ENCODE assay signal across 8 cellular contexts in genomic region chr3:186930143-186930638, GRCh38. TPM values are rescaled to one million over a fixed set of nuclear protein-coding genes. Genes with fewer than 3 reads are reported as not detected.
A peak's percentile ranks its signal among the peaks of the same experiment; 100 is the strongest.
DNase-seq lines count a peak whose midpoint lies in the region; ATAC-seq and TF ChIP-seq lines count a peak whose summit lies in the region.

Gene ST6GAL1, plus strand, starts transcription at chr3:186930526. Its CDS starts 112,178 bp downstream, at chr3:187042704.

- H3K36me3 Mint-ChIP-seq in IgD-negative memory B cell: peaks cover 6% of the 10 kb centered on the region
- H3K36me3 Mint-ChIP-seq in T-helper 2 cell treated with Interferon-gamma antibody and Interleukin-4, amounts not matched to agents 5 μg/mL and 100 μg/mL, for 36 hours (ENCODE audit: low read depth): peaks cover 33% of the 10 kb centered on the region

- peaks cover 0 to 23% (median 20%) of the 10 kb centered on the region in 4 donors for H3K4me1 ChIP-seq in sigmoid colon

- intact Hi-C loops in sigmoid colon (cut with DNase I): no loop called here

- H3K9me3 ChIP-seq in sigmoid colon: no peaks in the 10 kb centered on the region

- H3K9me3 Mint-ChIP-seq in IgD-negative memory B cell: no peaks in the 10 kb centered on the region
- peaks cover 3% of the 10 kb centered on the region for H3K9me3 Mint-ChIP-seq in T-helper 2 cell treated with Interferon-gamma antibody and Interleukin-4, amounts not matched to agents 5 μg/mL and 100 μg/mL, for 36 hours

- peak; percentile 82 for DNase-seq in COLO829 (ENCODE audit: low spot score)
- DNase-seq in T-helper 2 cell treated with Interferon-gamma antibody and Interleukin-4, amounts not matched to agents 5 μg/mL and 100 μg/mL, for 36 hours (ENCODE audit: low spot score): peak; percentile 73
- peak; percentile 63 for DNase-seq in astrocyte of the spinal cord (ENCODE audit: low read depth, low spot score)
- peak; percentile 78 for DNase-seq in iPS DF 19.7 (ENCODE audit: low read depth, low spot score)
- DNase-seq in sigmoid colon: peak; percentile 73
- no peak for DNase-seq in NCI-H1092 (lab: John Stamatoyannopoulos, UW)

- WGBS in sigmoid colon, 2 donors: 1 to 2% methylated on average over 38 of the region's 38 CpGs

- peaks cover 0 to 16% (median 4%) of the 10 kb centered on the region in 3 donors for H3K27me3 ChIP-seq in sigmoid colon

- in situ Hi-C loops in astrocyte of the spinal cord (cut with HindIII; ENCODE audit: low sequenced_read_pairs): no loop called here

- peaks cover 28 to 61% (median 36%) of the 10 kb centered on the region in 3 donors for H3K4me1 Mint-ChIP-seq in IgD-negative memory B cell
- peaks cover 32% of the 10 kb centered on the region for H3K4me1 Mint-ChIP-seq in T-helper 2 cell treated with Interferon-gamma antibody and Interleukin-4, amounts not matched to agents 5 μg/mL and 100 μg/mL, for 36 hours (ENCODE audit: low read depth)

- H3K27ac Mint-ChIP-seq in IgD-negative memory B cell: peak within 1 kb of the TSS; percentile 90 to 99 (median 97)
- H3K27ac Mint-ChIP-seq in T-helper 2 cell treated with Interferon-gamma antibody and Interleukin-4, amounts not matched to agents 5 μg/mL and 100 μg/mL, for 36 hours: peak within 1 kb of the TSS; percentile 96

- no peaks in the 10 kb centered on the region for H3K36me3 ChIP-seq in sigmoid colon

- peak; percentile 65 for ATAC-seq in GM21381 (IDR thresholded peaks at IDR 0.05; ENCODE audit: unreplicated experiment)

- TF ChIP-seq CTCF in astrocyte of the spinal cord (IDR thresholded peaks at IDR 0.05; ENCODE audit: low read depth, low read length) (peak; percentile 49), sigmoid colon (IDR thresholded peaks at IDR 0.05) (peak in 3 of 4 experiments; percentile 17 to 19 (median 17))

- H3K4me3 ChIP-seq in astrocyte of the spinal cord (ENCODE audit: low read depth, low read length) (peak within 1 kb of the TSS; percentile 79), sigmoid colon (peak within 1 kb of the TSS; percentile 47 to 67 (median 60))

- TF ChIP-seq EP300 in sigmoid colon (IDR thresholded peaks at IDR 0.05): no peak

- H3K27ac ChIP-seq in sigmoid colon: peak within 1 kb of the TSS; percentile 59 to 78 (median 68)

- H3K4me3 Mint-ChIP-seq in IgD-negative memory B cell: peak within 1 kb of the TSS; percentile 93 to 100 (median 100)
- H3K4me3 Mint-ChIP-seq in T-helper 2 cell treated with Interferon-gamma antibody and Interleukin-4, amounts not matched to agents 5 μg/mL and 100 μg/mL, for 36 hours: peak within 1 kb of the TSS; percentile 98

- TF ChIP-seq POLR2A in sigmoid colon (IDR thresholded peaks at IDR 0.05): no peak

- H3K27me3 Mint-ChIP-seq in IgD-negative memory B cell: no peaks in the 10 kb centered on the region
- H3K27me3 Mint-ChIP-seq in T-helper 2 cell treated with Interferon-gamma antibody and Interleukin-4, amounts not matched to agents 5 μg/mL and 100 μg/mL, for 36 hours (ENCODE audit: low read depth): no peaks in the 10 kb centered on the region

RNA-seq across cellular contexts. Expression of gene ST6GAL1, which starts in this region (rescaled TPM):
- polyA plus RNA-seq in IgD-negative memory B cell: 257 TPM
- total RNA-seq in sigmoid colon: 10 to 100 TPM in 2 of 4 donors, 1 to 10 TPM in 2; 9.4 to 15.3 (median 11.2) TPM
- 10 to 100 TPM in 1 of 3 donors, 1 to 10 TPM in 2; 5.4 to 60.5 (median 6.5) TPM for polyA plus RNA-seq in sigmoid colon
